3 cellular contexts compared by ENCODE assay signal in genomic region chr16:86073763-86074493, GRCh38.
A peak's percentile ranks its signal among the peaks of the same experiment; 100 is the strongest.
TF ChIP-seq lines count a peak whose summit lies in the region.

No MANE protein-coding gene starts in this region.

TF ChIP-seq in GM12891, 5 proteins besides CTCF, POLR2A, EP300 and RAD21 (continued from another document):
- no peak for TF ChIP-seq POLR2AphosphoS5 (IDR thresholded peaks at IDR 0.05; ENCODE audit: low read depth, low read length)

TF ChIP-seq in GM12878, 131 proteins besides CTCF, POLR2A, EP300 and RAD21 (continued from another document):
- TF ChIP-seq ZBTB4 (CRISPR knock-in tag; IDR thresholded peaks at IDR 0.05) (no peak), SREBF1 (IDR thresholded peaks at IDR 0.05; ENCODE audit: low read length) (no peak), SP1 (IDR thresholded peaks at IDR 0.05; ENCODE audit: low read depth, low read length) (no peak), MAX (IDR thresholded peaks at IDR 0.05; ENCODE audit: low read depth, low read length) (no peak), KDM1A (IDR thresholded peaks at IDR 0.05; ENCODE audit: borderline replicate concordance) (no peak), NFYA (IDR thresholded peaks at IDR 0.05; ENCODE audit: borderline replicate concordance, low read depth, low read length) (no peak), EZH2 (IDR thresholded peaks at IDR 0.05; ENCODE audit: borderline replicate concordance, control insufficient read depth, low read depth, low read length) (no peak), JUNB (IDR thresholded peaks at IDR 0.05) (no peak), BCL3 (IDR thresholded peaks at IDR 0.05; ENCODE audit: borderline replicate concordance, insufficient read depth, low read depth, low read length, poor library complexity, severe bottlenecking) (peak; percentile 99), ZNF217 (IDR thresholded peaks at IDR 0.05) (no peak), NFIC (IDR thresholded peaks at IDR 0.05; ENCODE audit: low read depth, low read length) (peak; percentile 52), NRF1 (conservative IDR thresholded peaks at IDR 0.05; ENCODE audit: low read depth, low read length) (no peak), RELA (IDR thresholded peaks at IDR 0.05; ENCODE audit: borderline replicate concordance, partially characterized antibody) (no peak), TCF3 (IDR thresholded peaks at IDR 0.05; ENCODE audit: borderline replicate concordance, insufficient read depth, low read depth, low read length) (0 out of 2 replicates have a peak, but pooled peaks have one; percentile 57), PBX3 (IDR thresholded peaks at IDR 0.05; ENCODE audit: insufficient replicate concordance, low read depth, low read length) (peak; percentile 69)

TF ChIP-seq in HepG2, 621 proteins besides CTCF, POLR2A, EP300 and RAD21 (continued from another document):
- TF ChIP-seq FOXA1 (IDR thresholded peaks at IDR 0.05) (0 out of 2 replicates have a peak, but pooled peaks have one; percentile 20), FOXA1 (CRISPR knock-in tag; IDR thresholded peaks at IDR 0.05) (no peak), E2F5 (CRISPR knock-in tag; conservative IDR thresholded peaks at IDR 0.05) (no peak)
